8 cellular contexts compared by ENCODE assay signal in genomic region chr2:238290079-238290478, GRCh38. TPM values are rescaled to one million over a fixed set of nuclear protein-coding genes. Genes with fewer than 3 reads are reported as not detected.
DNase-seq lines count a peak whose midpoint lies in the region; TF ChIP-seq lines count a peak whose summit lies in the region.

No MANE protein-coding gene starts in this region.

- H3K4me2 ChIP-seq in hepatocyte: peak overlapping the region; percentile 86

- peaks cover 0 to 4% of the 10 kb centered on the region in 2 donors for H3K27me3 Mint-ChIP-seq in CD8-positive, alpha-beta memory T cell

- H3K9me2 ChIP-seq in hepatocyte (replicated peaks; ENCODE audit: insufficient read depth): no peaks in the 10 kb centered on the region

- H3K4me3 Mint-ChIP-seq in CD8-positive, alpha-beta memory T cell: peak overlapping the region; percentile 85 to 95 (median 90)

- peaks cover 23% of the 10 kb centered on the region for H3K4me1 ChIP-seq in CD8-positive, alpha-beta memory T cell (ENCODE audit: insufficient read depth, low read length)
- H3K4me1 ChIP-seq in hepatocyte (ENCODE audit: insufficient read depth): peaks cover 42% of the 10 kb centered on the region

- peak overlapping the region; percentile 91 for H3K27ac ChIP-seq in CD8-positive, alpha-beta memory T cell (ENCODE audit: low read depth, low read length)
- H3K27ac ChIP-seq in hepatocyte: peak overlapping the region; percentile 85

- no peaks in the 10 kb centered on the region for H3K27me3 ChIP-seq in CD8-positive, alpha-beta memory T cell (ENCODE audit: insufficient read depth, low read length, poor library complexity, severe bottlenecking)
- H3K27me3 ChIP-seq in hepatocyte: no peaks in the 10 kb centered on the region

- no peaks in the 10 kb centered on the region for H4K20me1 ChIP-seq in hepatocyte (ENCODE audit: insufficient read depth, poor library complexity, severe bottlenecking)

- POLR2A ChIA-PET in CD8-positive, alpha-beta memory T cell (lab: Charles Lee): no interaction called here

- no peak overlapping the region for H2AFZ ChIP-seq in hepatocyte

- H3K9me3 ChIP-seq in CD8-positive, alpha-beta memory T cell (ENCODE audit: low read length): no peaks in the 10 kb centered on the region
- no peaks in the 10 kb centered on the region for H3K9me3 ChIP-seq in hepatocyte (ENCODE audit: low read depth)

- H3K27ac Mint-ChIP-seq in CD8-positive, alpha-beta memory T cell: peak overlapping the region; percentile 88 to 98 (median 94)

- peak overlapping the region; percentile 40 for H3K4me3 ChIP-seq in CD8-positive, alpha-beta memory T cell (ENCODE audit: low read length)
- H3K4me3 ChIP-seq in hepatocyte: no peak overlapping the region

- 18% methylated on average over 8 of the region's 8 CpGs for WGBS in hepatocyte (ENCODE audit: low lambda C conversion rate, missing lambda C conversion rate)

- DNase-seq in CD8-positive, alpha-beta memory T cell: peak in 4 of 5 donors; percentile 37 to 79 (median 56)
- peak; percentile 8 to 37 for DNase-seq in NCI-H187 (lab: John Stamatoyannopoulos, UW)
- peak; percentile 30 for DNase-seq in activated T-cell treated with anti-CD3 and anti-CD28 coated beads, Interleukin-2, amount 50 U/mL, for 1 hour
- peak; percentile 84 for DNase-seq in hepatocyte (ENCODE audit: low spot score)
- DNase-seq in stimulated activated CD8-positive, alpha-beta memory T cell treated with anti-CD3 and anti-CD28 coated beads, Interleukin-15, amount 100 ng/mL, for 4 hours (ENCODE audit: low read depth in 2 of 2): peak; percentile 22 to 25
- DNase-seq in activated CD4-positive, CD25-positive, alpha-beta regulatory T cell treated with anti-CD3 and anti-CD28 coated beads, Interleukin-2, amount 50 U/mL, for 72 hours: no peak
- no peak for DNase-seq in activated effector memory CD4-positive, alpha-beta T cell treated with Interleukin-2 at 50 U/mL for 16 hours
- DNase-seq in NCI-H1694 treated with DMSO at 0.1 percent for 48 hours (lab: John Stamatoyannopoulos, UW): no peak

- H3K4me1 Mint-ChIP-seq in CD8-positive, alpha-beta memory T cell: peaks cover 30 to 46% (median 38%) of the 10 kb centered on the region in 3 donors

- no peaks in the 10 kb centered on the region for H3K9me3 Mint-ChIP-seq in CD8-positive, alpha-beta memory T cell

- CTCF ChIA-PET in CD8-positive, alpha-beta memory T cell (lab: Charles Lee): no interaction called here

- peaks cover 0 to 5% (median 0%) of the 10 kb centered on the region in 3 donors for H3K36me3 Mint-ChIP-seq in CD8-positive, alpha-beta memory T cell

- H3K36me3 ChIP-seq in CD8-positive, alpha-beta memory T cell (ENCODE audit: insufficient read depth, low read length): no peaks in the 10 kb centered on the region
- H3K36me3 ChIP-seq in hepatocyte (replicated peaks; ENCODE audit: insufficient read depth, low read depth): no peaks in the 10 kb centered on the region

- peaks cover 21% of the 10 kb centered on the region for H3K79me2 ChIP-seq in hepatocyte

- no peak for TF ChIP-seq CTCF in hepatocyte (IDR thresholded peaks at IDR 0.05; ENCODE audit: poor library complexity)

RNA-seq across cellular contexts. Expression of gene PER2, which starts 1.7 kb away (rescaled TPM):
- 10 to 100 TPM; 12.9 to 14.2 TPM for total RNA-seq in CD8-positive, alpha-beta memory T cell
- 4.3 TPM for polyA plus RNA-seq in CD8-positive, alpha-beta memory T cell
- 6.1 and 8.9 TPM in 2 replicates for total RNA-seq in hepatocyte
- polyA plus RNA-seq in hepatocyte: 6.0 and 6.4 TPM in 2 replicates

RNA-seq across cellular contexts. Expression of gene TRAF3IP1, which starts 30.2 kb away (rescaled TPM):
- 10 to 100 TPM; 14.7 to 15.9 TPM for total RNA-seq in CD8-positive, alpha-beta memory T cell
- polyA plus RNA-seq in CD8-positive, alpha-beta memory T cell: 10.2 TPM
- total RNA-seq in hepatocyte: 9.0 and 9.7 TPM in 2 replicates
- polyA plus RNA-seq in hepatocyte: 8.4 and 9.1 TPM in 2 replicates

RNA-seq across cellular contexts. Expression of gene HES6, which starts 50.2 kb away (rescaled TPM):
- total RNA-seq in CD8-positive, alpha-beta memory T cell: 1 to 10 TPM; 4.7 to 5.1 TPM
- polyA plus RNA-seq in CD8-positive, alpha-beta memory T cell: 2.2 TPM
- 14.1 and 17.8 TPM in 2 replicates for total RNA-seq in hepatocyte
- polyA plus RNA-seq in hepatocyte: 23.0 and 28.5 TPM in 2 replicates

Comparison
In these comparisons a context has a peak if more than half of its experiments do, and no peak if none do; other contexts are left out.
1. DNase-seq: peak in CD8-positive, alpha-beta memory T cell (4 of 5), NCI-H187 (2 of 2), activated T-cell treated with anti-CD3 and anti-CD28 coated beads, Interleukin-2, amount 50 U/mL, for 1 hour (single experiment), hepatocyte (single experiment) and stimulated activated CD8-positive, alpha-beta memory T cell treated with anti-CD3 and anti-CD28 coated beads, Interleukin-15, amount 100 ng/mL, for 4 hours (2 of 2); none in activated CD4-positive, CD25-positive, alpha-beta regulatory T cell treated with anti-CD3 and anti-CD28 coated beads, Interleukin-2, amount 50 U/mL, for 72 hours (single experiment), activated effector memory CD4-positive, alpha-beta T cell treated with Interleukin-2 at 50 U/mL for 16 hours (single experiment) and NCI-H1694 treated with DMSO at 0.1 percent for 48 hours (single experiment).